Comparison of ENCODE assay signal across 1 cellular context in genomic region chr17:47821424-47822379, GRCh38.
TF ChIP-seq lines count a peak whose summit lies in the region.

Gene OSBPL7, minus strand, starts transcription at chr17:47821794. Its CDS starts 1,516 bp downstream, at chr17:47820278.

TF ChIP-seq in SK-N-SH, 30 proteins besides CTCF, POLR2A, EP300 and RAD21 (continued from another document):
- TF ChIP-seq PBX3 (IDR thresholded peaks at IDR 0.05) (no peak), YY1 (IDR thresholded peaks at IDR 0.05; ENCODE audit: low read depth) (0 out of 2 replicates have a peak, but pooled peaks have one; percentile 49), REST (IDR thresholded peaks at IDR 0.05; ENCODE audit: low read depth, low read length) (peak; percentile 42; the same call in 1 of the 2 replicates), JUND (IDR thresholded peaks at IDR 0.05) (no peak; the same call in 1 of the 2 replicates), POLR2AphosphoS5 (IDR thresholded peaks at IDR 0.05; ENCODE audit: low read depth, low read length) (peak; percentile 83), TCF12 (IDR thresholded peaks at IDR 0.05) (no peak; the same call in 1 of the 2 replicates), EZH2phosphoT487 (IDR thresholded peaks at IDR 0.05; ENCODE audit: borderline replicate concordance, low read depth) (no peak), GATA2 (CRISPR knock-in tag; IDR thresholded peaks at IDR 0.05) (peak; percentile 73), MEF2A (IDR thresholded peaks at IDR 0.05; ENCODE audit: borderline replicate concordance, low read depth) (no peak), TEAD4 (IDR thresholded peaks at IDR 0.05; ENCODE audit: borderline replicate concordance, insufficient read depth) (no peak), FOSL2 (IDR thresholded peaks at IDR 0.05; ENCODE audit: borderline replicate concordance, low read depth) (peak; percentile 70; the same call in 1 of the 2 replicates), RFX5 (IDR thresholded peaks at IDR 0.05; ENCODE audit: low read length) (peak; percentile 76; the same call in 1 of the 2 replicates), RXRA (IDR thresholded peaks at IDR 0.05; ENCODE audit: borderline replicate concordance, low read depth) (no peak), TAF1 (IDR thresholded peaks at IDR 0.05; ENCODE audit: borderline replicate concordance, low read depth, low read length) (peak; percentile 80), SMC3 (IDR thresholded peaks at IDR 0.05; ENCODE audit: low read depth, low read length) (no peak; the same call in 1 of the 2 replicates), SIN3A (IDR thresholded peaks at IDR 0.05; ENCODE audit: borderline replicate concordance, low read depth, low read length) (peak; percentile 95), MAX (IDR thresholded peaks at IDR 0.05; ENCODE audit: low read depth) (peak; percentile 78), CHD2 (IDR thresholded peaks at IDR 0.05; ENCODE audit: low read length, partially characterized antibody) (peak; percentile 93), MXI1 (IDR thresholded peaks at IDR 0.05; ENCODE audit: low read depth, low read length) (peak; percentile 95), FOXM1 (IDR thresholded peaks at IDR 0.05; ENCODE audit: low read depth) (no peak), NRF1 (IDR thresholded peaks at IDR 0.05; ENCODE audit: low read depth, low read length) (no peak; the same call in 1 of the 2 replicates)
TF ChIP-seq in SK-N-SH: peak in this region for 15.
